ENCODE assay signal across 23 cellular contexts in the genomic region with DNA sequence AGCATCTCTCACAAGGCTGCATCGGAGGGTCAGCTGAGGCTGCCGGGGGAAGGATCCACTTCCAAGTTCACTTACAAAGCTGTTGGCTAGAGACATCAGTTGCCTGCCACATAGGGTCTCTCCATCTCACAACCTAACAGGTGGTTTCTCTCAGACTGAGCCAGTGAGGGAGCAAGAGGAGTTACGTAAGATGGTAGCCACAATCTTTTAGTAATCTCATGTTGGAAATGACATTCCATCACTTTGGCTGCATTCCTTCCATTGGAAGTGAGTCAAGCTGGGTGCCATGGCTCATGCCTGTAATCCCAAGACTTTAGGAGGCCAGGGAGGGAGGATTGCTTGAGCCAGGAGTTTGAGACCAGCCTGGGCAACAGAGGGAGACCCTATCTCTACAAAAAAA. TPM values are rescaled to one million over a fixed set of nuclear protein-coding genes. Genes with fewer than 3 reads are reported as not detected.
A peak's percentile ranks its signal among the peaks of the same experiment; 100 is the strongest.
DNase-seq lines count a peak whose midpoint lies in the region; ATAC-seq and TF ChIP-seq lines count a peak whose summit lies in the region.
"Had no signal": no experiment of that assay in that cellular context is flagged by ENCODE, and none has a peak within 500 bp of the region (broad histone marks: within the 10 kb centered on the region; RNA-seq: fewer than 3 reads in every experiment).

No MANE protein-coding gene starts in this region.

- DNase-seq in AG04450 (ENCODE audit: low read depth, low spot score) (peak; percentile 74), amniotic epithelial cell (ENCODE audit: low read depth) (peak; percentile 87), glomerular visceral epithelial cell (ENCODE audit: extremely low spot score) (peak; percentile 28), HPDE6-E6E7 (ENCODE audit: extremely low spot score) (no peak), SKM-1 treated with dmso at 0.1 percent for 144 hours (lab: John Stamatoyannopoulos, UW; ENCODE audit: unreplicated experiment) (no peak), left lung (no peak), ureter (ENCODE audit: low spot score) (no peak)
- DNase-seq: activated naive CD4-positive, alpha-beta T cell treated with anti-CD3 and anti-CD28 coated beads, Interleukin-2, amount 10 ng/mL, durations not matched to agents 7 days and 5 days; body of pancreas; COR-L47; effector CD4-positive, alpha-beta T cell; esophagus squamous epithelium; NCI-H1436; NCI-H82; stimulated activated CD4-positive, alpha-beta T cell treated with anti-CD3 and anti-CD28 coated beads, Interleukin-2, amount 100 ng/mL, for 24 hours had no signal

- intact Hi-C loops in left lung (cut with DNase I) = no loop called here

- H3K4me1 ChIP-seq in HEK293 (ENCODE audit: control insufficient read depth, insufficient read depth, low read length) (no peaks in the 10 kb centered on the region), left lung (peaks cover 0 to 37% of the 10 kb centered on the region in 2 donors)
- H3K4me1 ChIP-seq: body of pancreas, vagina had no signal

- CTCF ChIA-PET in AG04450 (lab: Charles Lee) = interaction anchor here (1.7 to 5.0 kb wide), 3 partner anchors 15 to 38 kb away, joined by 10 to 34 read pairs (median 10); no protein-coding TSS in a partner anchor
- CTCF ChIA-PET in HEK293 (lab: Yijun Ruan, JAX) = interaction anchor here (0.6 to 1.2 kb wide), 2 partner anchors 49 to 1701 kb away, joined by 3 to 7 read pairs; no protein-coding TSS in a partner anchor

- no peaks in the 10 kb centered on the region; the same call in 1 of the 2 replicates for H3K9me3 ChIP-seq in AG04450 (ENCODE audit: control insufficient read depth, insufficient read depth, low read length)
- H3K9me3 ChIP-seq in HEK293 (ENCODE audit: control insufficient read depth, insufficient read depth, low read depth, low read length) = no peaks in the 10 kb centered on the region
- no peaks in the 10 kb centered on the region for H3K9me3 ChIP-seq in left lung
- H3K9me3 ChIP-seq: body of pancreas, esophagus squamous epithelium, vagina had no signal

- POLR2A ChIA-PET in AG04450 (lab: Yijun Ruan, JAX) = interaction anchor here (0.8 to 0.9 kb wide), 2 partner anchors 8 to 67 kb away, joined by 3 to 4 read pairs; a partner anchor contains a TSS
- POLR2A ChIA-PET in HEK293 (lab: Yijun Ruan, JAX) = no interaction called here

- no peaks in the 10 kb centered on the region for H3K27me3 ChIP-seq in AG04450 (ENCODE audit: control insufficient read depth, insufficient read depth, low read length)
- no peaks in the 10 kb centered on the region for H3K27me3 ChIP-seq in left lung
- H3K27me3 ChIP-seq: body of pancreas, esophagus squamous epithelium, vagina had no signal

- no peaks in the 10 kb centered on the region for H3K36me3 ChIP-seq in HEK293 (ENCODE audit: control insufficient read depth in 2 of 2, insufficient read depth in 1 of 2, low read length in 2 of 2)
- no peaks in the 10 kb centered on the region for H3K36me3 ChIP-seq in left lung
- H3K36me3 ChIP-seq: esophagus squamous epithelium, vagina had no signal

- ATAC-seq in left lung = no peak
- ATAC-seq: body of pancreas, GM12878, sciatic nerve had no signal

- H3K4me3 ChIP-seq in AG04450 (ENCODE audit: low read depth, low read length) (no peak overlapping the region), HEK293 (ENCODE audit: low read depth, low read length) (no peak overlapping the region), left lung (no peak overlapping the region)
- H3K4me3 ChIP-seq: body of pancreas, esophagus squamous epithelium, GM12878, PC-9, vagina had no signal

- no peak for TF ChIP-seq CTCF in AG04450 (IDR thresholded peaks at IDR 0.05; ENCODE audit: low read depth, low read length)
- no peak for TF ChIP-seq CTCF in HEK293 (tag by site-specific recombination; IDR thresholded peaks at IDR 0.05)
- no peak for TF ChIP-seq CTCF in left lung (IDR thresholded peaks at IDR 0.05)

- H3K27ac ChIP-seq in AG04450 (ENCODE audit: low read depth, low read length) (no peak overlapping the region), HEK293 (ENCODE audit: extremely low read depth, low read depth, low read length) (no peak overlapping the region), left lung (no peak overlapping the region)
- H3K27ac ChIP-seq: body of pancreas, esophagus squamous epithelium, PC-9, vagina had no signal

TF ChIP-seq in HEK293, 187 proteins besides CTCF, POLR2A, EP300 and RAD21:
- TF ChIP-seq SCRT2 (tag by site-specific recombination; IDR thresholded peaks at IDR 0.05) (peak; percentile 57), ZBTB20 (tag by site-specific recombination; IDR thresholded peaks at IDR 0.05) (no peak)

RNA-seq across cellular contexts. Expression of a gene that starts 7.4 kb away (rescaled TPM):
- polyA plus RNA-seq in AG04450 (2011; rRNA removed) = 16.4 and 21.4 TPM in 2 replicates
- 23.7 and 27.5 TPM in 2 replicates for polyA minus RNA-seq in AG04450 (2011; rRNA and poly(A)+ RNA removed)
- 10 to 100 TPM; 32.3 to 57.1 TPM for total RNA-seq in left lung
- total RNA-seq in ureter = 30.8 TPM

RNA-seq across cellular contexts. Expression of a gene that starts 9.7 kb away (rescaled TPM):
- 0.35 and 0.48 TPM in 2 replicates for polyA plus RNA-seq in AG04450 (2011; rRNA removed)
- polyA minus RNA-seq in AG04450 (2011; rRNA and poly(A)+ RNA removed) = 0.55 TPM in 1 of 2 replicates, not detected in the other
- total RNA-seq in left lung (1 to 10 TPM in 1 of 2 donors, under 1 TPM in 1; 0.63 to 1.1 TPM), ureter (1.3 TPM)

RNA-seq across cellular contexts. Expression of a gene that starts 18.6 kb away (rescaled TPM):
- not detected in 2 replicates for polyA plus RNA-seq in AG04450 (2011; rRNA removed)
- not detected in 2 replicates for polyA minus RNA-seq in AG04450 (2011; rRNA and poly(A)+ RNA removed)
- not detected for total RNA-seq in left lung
- not detected for total RNA-seq in ureter
- total RNA-seq: body of pancreas, G401, GM12878, mucosa of gallbladder, omental fat pad, PC-9, sciatic nerve, vagina had no signal
- polyA plus RNA-seq: GM12878 had no signal

RNA-seq across cellular contexts. Expression of a gene that starts 27.6 kb away (rescaled TPM):
- polyA plus RNA-seq in AG04450 (2011; rRNA removed) = 1.0 and 1.6 TPM in 2 replicates
- 0.28 and 0.43 TPM in 2 replicates for polyA minus RNA-seq in AG04450 (2011; rRNA and poly(A)+ RNA removed)
- 1 to 10 TPM; 2.7 to 4.1 TPM for total RNA-seq in left lung
- total RNA-seq in ureter = 2.6 TPM

RNA-seq across cellular contexts. Expression of a gene that starts 34.8 kb away (rescaled TPM):
- polyA plus RNA-seq in AG04450 (2011; rRNA removed) = not detected in 2 replicates
- polyA minus RNA-seq in AG04450 (2011; rRNA and poly(A)+ RNA removed) = not detected in 2 replicates
- total RNA-seq in left lung (not detected), ureter (not detected)
- total RNA-seq: body of pancreas, G401, omental fat pad, sciatic nerve, vagina had no signal

Comparison
In these comparisons a context has a peak if more than half of its experiments do, and no peak if none do; other contexts are left out.
1. DNase-seq: peak in AG04450 (single experiment), amniotic epithelial cell (single experiment) and glomerular visceral epithelial cell (single experiment); none in HPDE6-E6E7 (single experiment), SKM-1 treated with dmso at 0.1 percent for 144 hours (single experiment), left lung (0 of 2) and ureter (single experiment).